20 cellular contexts compared by ENCODE assay signal in the genomic region with DNA sequence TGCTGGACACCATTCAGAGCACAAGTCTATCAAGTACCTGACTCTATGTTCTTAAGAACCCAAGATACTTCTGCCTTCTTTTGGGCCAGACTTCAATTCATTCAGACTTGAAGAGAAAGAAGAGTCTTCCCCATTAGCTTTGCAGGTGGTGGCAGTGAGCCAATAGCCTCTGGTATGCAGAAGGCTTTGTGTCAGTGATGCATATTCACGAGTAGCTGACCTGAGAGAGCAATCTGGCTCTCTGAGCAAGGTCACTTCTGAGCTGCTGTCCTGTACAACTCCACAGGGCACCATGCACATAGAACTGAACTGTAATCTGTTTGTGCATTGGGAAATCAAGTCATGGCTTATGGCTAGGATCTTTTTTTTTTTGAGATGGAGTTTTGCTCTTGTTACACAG. TPM values are rescaled to one million over a fixed set of nuclear protein-coding genes. Genes with fewer than 3 reads are reported as not detected.
A peak's percentile ranks its signal among the peaks of the same experiment; 100 is the strongest.
DNase-seq lines count a peak whose midpoint lies in the region; ATAC-seq and TF ChIP-seq lines count a peak whose summit lies in the region.
"Had no signal": no experiment of that assay in that cellular context is flagged by ENCODE, and none has a peak within 500 bp of the region (broad histone marks: within the 10 kb centered on the region; RNA-seq: fewer than 3 reads in every experiment).

No MANE protein-coding gene starts in this region.

- ATAC-seq in GM21529 (IDR thresholded peaks at IDR 0.05; ENCODE audit: unreplicated experiment) (no peak), HG02973 (IDR thresholded peaks at IDR 0.05; ENCODE audit: unreplicated experiment) (no peak)
- ATAC-seq in stimulated activated naive CD8-positive, alpha-beta T cell treated with anti-CD3 and anti-CD28 coated beads, Interleukin-15, Interleukin-2, amounts not matched to agents 100 U/mL and 50 U/mL, for 24 hours, result no peak
- ATAC-seq: left ventricle myocardium superior had no signal

- DNase-seq in NCI-H510A treated with DMSO at 0.1 percent for 48 hours (lab: John Stamatoyannopoulos, UW), result peak; percentile 25
- no peak for DNase-seq in NCI-H510A (lab: John Stamatoyannopoulos, UW)
- DNase-seq in LoVo (ENCODE audit: low spot score), result peak; percentile 8
- peak; percentile 18 for DNase-seq in brain microvascular endothelial cell
- DNase-seq in mesendoderm, result peak; percentile 45
- no peak for DNase-seq in stimulated activated naive CD8-positive, alpha-beta T cell treated with anti-CD3 and anti-CD28 coated beads, Interleukin-15, Interleukin-2, amounts not matched to agents 100 U/mL and 50 U/mL, for 24 hours
- DNase-seq: activated CD4-positive, CD25-positive, alpha-beta regulatory T cell; activated gamma-delta T cell; aorta; CD4-positive, CD25-positive, alpha-beta regulatory T cell; dorsolateral prefrontal cortex; GDM1; left ventricle myocardium superior; MM.1S; NCI-H2029 treated with DMSO at 0.1 percent for 48 hours; NCI-H748 treated with DMSO at 0.1 percent for 48 hours; T-helper 1 cell; uterus had no signal

- no peaks in the 10 kb centered on the region for H3K27me3 ChIP-seq in brain microvascular endothelial cell (replicated peaks)
- no peaks in the 10 kb centered on the region for H3K27me3 ChIP-seq in mesendoderm (ENCODE audit: insufficient read depth, low read length, poor library complexity)
- H3K27me3 ChIP-seq: dorsolateral prefrontal cortex, uterus had no signal

- no peak overlapping the region for H2BK120ac ChIP-seq in mesendoderm (ENCODE audit: low read depth, low read length)

- no peaks in the 10 kb centered on the region for H3K79me1 ChIP-seq in mesendoderm (ENCODE audit: low read length)

- H3K9ac ChIP-seq in mesendoderm (ENCODE audit: low read length), result no peak overlapping the region

- H4K8ac ChIP-seq in mesendoderm (ENCODE audit: low read depth, low read length), result no peak overlapping the region

- no peak overlapping the region for H3K18ac ChIP-seq in mesendoderm (ENCODE audit: low read length)

- in situ Hi-C loops in brain microvascular endothelial cell (cut with HindIII; ENCODE audit: low pct_ligation_motif_present, low sequenced_read_pairs), result no loop called here

- no CpG with 5 or more reads among the region's 1 CpG for WGBS in mesendoderm (ENCODE audit: extremely low coverage, insufficient coverage, low lambda C conversion rate)

- H3K4ac ChIP-seq in mesendoderm (ENCODE audit: low read depth, low read length), result no peak overlapping the region

- H3K23ac ChIP-seq in mesendoderm (ENCODE audit: low read length), result no peak overlapping the region

- TF ChIP-seq CTCF in brain microvascular endothelial cell (IDR thresholded peaks at IDR 0.05; ENCODE audit: low read depth, low read length, missing control alignments), result no peak

- H3K4me2 ChIP-seq in mesendoderm (ENCODE audit: low read length), result no peak overlapping the region

- H3K4me1 ChIP-seq in mesendoderm (ENCODE audit: control insufficient read depth, low read depth, low read length), result no peaks in the 10 kb centered on the region
- H3K4me1 ChIP-seq: uterus had no signal

- H2AK5ac ChIP-seq in mesendoderm (ENCODE audit: low read length), result no peak overlapping the region

- no peak overlapping the region for H2BK15ac ChIP-seq in mesendoderm (replicated peaks; ENCODE audit: low read depth)

- no peak overlapping the region for H3K56ac ChIP-seq in mesendoderm (ENCODE audit: low read length)

- no peak overlapping the region for H2BK5ac ChIP-seq in mesendoderm (ENCODE audit: low read length)

- H3K4me3 ChIP-seq in brain microvascular endothelial cell (ENCODE audit: low read depth, low read length), result no peak overlapping the region
- no peak overlapping the region for H3K4me3 ChIP-seq in mesendoderm (ENCODE audit: low read length)
- H3K4me3 ChIP-seq: dorsolateral prefrontal cortex, uterus had no signal

- no peaks in the 10 kb centered on the region for H3K79me2 ChIP-seq in mesendoderm (ENCODE audit: control insufficient read depth, insufficient read depth, low read length)

- H3K27ac ChIP-seq in brain microvascular endothelial cell (no peak overlapping the region), mesendoderm (ENCODE audit: low read depth, low read length) (no peak overlapping the region)
- H3K27ac ChIP-seq: dorsolateral prefrontal cortex, uterus had no signal

- H4K5ac ChIP-seq in mesendoderm (ENCODE audit: low read length), result no peak overlapping the region

- H3K36me3 ChIP-seq in brain microvascular endothelial cell (replicated peaks), result no peaks in the 10 kb centered on the region
- no peaks in the 10 kb centered on the region for H3K36me3 ChIP-seq in mesendoderm (ENCODE audit: control insufficient read depth, insufficient read depth, low read length)
- H3K36me3 ChIP-seq: uterus had no signal

RNA-seq across cellular contexts. Expression of gene SPINK2, which starts 39.9 kb away (rescaled TPM):
- 1.3 TPM for polyA plus RNA-seq in mesendoderm (2013, experiment 1 of 2)
- 1.1 TPM for polyA plus RNA-seq in mesendoderm (2013, experiment 2 of 2)

RNA-seq across cellular contexts. Expression of gene REST, which starts 46.3 kb away (rescaled TPM):
- polyA plus RNA-seq in mesendoderm (2013, experiment 1 of 2), result 35.6 TPM
- polyA plus RNA-seq in mesendoderm (2013, experiment 2 of 2), result 36.6 TPM

Comparison
In these comparisons a context has a peak if more than half of its experiments do, and no peak if none do; other contexts are left out.
1. DNase-seq: peak in NCI-H510A treated with DMSO at 0.1 percent for 48 hours (single experiment), LoVo (single experiment), brain microvascular endothelial cell (single experiment) and mesendoderm (single experiment); none in NCI-H510A (single experiment) and stimulated activated naive CD8-positive, alpha-beta T cell treated with anti-CD3 and anti-CD28 coated beads, Interleukin-15, Interleukin-2, amounts not matched to agents 100 U/mL and 50 U/mL, for 24 hours (single experiment).